Comparison of ENCODE assay signal across 34 cellular contexts in genomic region chr5:1806199-1806598, GRCh38.
"Had no signal": no experiment of that assay in that cellular context is flagged by ENCODE, and none has a peak within 500 bp of the region (broad histone marks: within the 10 kb centered on the region; RNA-seq: fewer than 3 reads in every experiment).

No MANE protein-coding gene starts in this region.

- DNase-seq: activated B cell treated with CpG ODN at 0.5 μM for 24 hours; activated CD4-positive, alpha-beta memory T cell treated with anti-CD3 and anti-CD28 coated beads for 36 hours; activated CD4-positive, alpha-beta T cell treated with anti-CD3 and anti-CD28 coated beads for 48 hours; activated CD4-positive, alpha-beta T cell treated with anti-CD3 and anti-CD28 coated beads, Interleukin-2, amount 50 U/mL, for 1 hour; activated CD8-positive, alpha-beta memory T cell treated with anti-CD3 and anti-CD28 coated beads, Interleukin-2, amount 10 ng/mL, durations not matched to agents 7 days and 5 days; activated CD8-positive, alpha-beta memory T cell treated with anti-CD3 and anti-CD28 coated beads, Interleukin-2, amount 50 U/mL, for 4 hours; activated CD8-positive, alpha-beta T cell treated with anti-CD3 and anti-CD28 coated beads, Interleukin-2, amount 10 ng/mL, durations not matched to agents 7 days and 5 days; activated gamma-delta T cell; activated naive CD4-positive, alpha-beta T cell; activated naive CD4-positive, alpha-beta T cell treated with anti-CD3 and anti-CD28 coated beads, Interleukin-2, amount 10 ng/mL, durations not matched to agents 7 days and 5 days; activated naive CD8-positive, alpha-beta T cell treated with anti-CD3 and anti-CD28 coated beads, Interleukin-2, amount 10 ng/mL, durations not matched to agents 7 days and 5 days; activated T-cell treated with anti-CD3 and anti-CD28 coated beads, Interleukin-2, amount 50 U/mL, for 24 hours; central memory CD4-positive, alpha-beta T cell; cerebellar nuclear complex; effector memory CD4-positive, alpha-beta T cell; endodermal cell; foreskin fibroblast; T-helper 1 cell; T-helper 17 cell; T1000; WERI-Rb-1 had no signal

- FAIRE-seq: frontal cortex had no signal

- H3K4me3 Mint-ChIP-seq: activated B cell treated with CpG ODN at 0.5 μM for 24 hours; activated CD4-positive, alpha-beta memory T cell treated with anti-CD3 and anti-CD28 coated beads for 36 hours; activated CD8-positive, alpha-beta memory T cell treated with anti-CD3 and anti-CD28 coated beads, Interleukin-2, amount 10 ng/mL, durations not matched to agents 7 days and 5 days; activated CD8-positive, alpha-beta T cell treated with anti-CD3 and anti-CD28 coated beads, Interleukin-2, amount 10 ng/mL, durations not matched to agents 7 days and 5 days; activated naive CD4-positive, alpha-beta T cell treated with anti-CD3 and anti-CD28 coated beads, Interleukin-2, amount 10 ng/mL, durations not matched to agents 7 days and 5 days; activated naive CD8-positive, alpha-beta T cell treated with anti-CD3 and anti-CD28 coated beads, Interleukin-2, amount 10 ng/mL, durations not matched to agents 7 days and 5 days; activated T-cell treated with anti-CD3 and anti-CD28 coated beads, Interleukin-2, amount 50 U/mL, for 24 hours; activated T-helper 17 cell treated with anti-CD3 and anti-CD28 coated beads, Interleukin-2, amount 50 U/mL, for 72 hours; brain; dendritic cell treated with granulocyte-macrophage colony-stimulating factor and Interleukin-4, amounts not matched to agents 40 ng/mL and 50 ng/mL, for 4 days; endodermal cell; T-helper 17 cell; T-helper 2 cell treated with Interferon-gamma antibody and Interleukin-4, amounts not matched to agents 5 μg/mL and 100 μg/mL, for 36 hours had no signal

- H3K9me3 Mint-ChIP-seq: activated B cell treated with CpG ODN at 0.5 μM for 24 hours; activated CD4-positive, alpha-beta memory T cell treated with anti-CD3 and anti-CD28 coated beads for 36 hours; activated naive CD4-positive, alpha-beta T cell treated with anti-CD3 and anti-CD28 coated beads, Interleukin-2, amount 10 ng/mL, durations not matched to agents 7 days and 5 days; activated naive CD4-positive, alpha-beta T cell treated with anti-CD3 and anti-CD28 coated beads, Interleukin-2, amount 50 U/mL, for 72 hours; activated naive CD8-positive, alpha-beta T cell treated with anti-CD3 and anti-CD28 coated beads, Interleukin-2, amount 10 ng/mL, durations not matched to agents 7 days and 5 days; activated T-cell treated with anti-CD3 and anti-CD28 coated beads, Interleukin-2, amount 50 U/mL, for 24 hours; activated T-helper 17 cell treated with anti-CD3 and anti-CD28 coated beads, Interleukin-2, amount 50 U/mL, for 72 hours; dendritic cell treated with granulocyte-macrophage colony-stimulating factor and Interleukin-4, amounts not matched to agents 40 ng/mL and 50 ng/mL, for 4 days; endodermal cell; T-helper 2 cell treated with Interferon-gamma antibody and Interleukin-4, amounts not matched to agents 5 μg/mL and 100 μg/mL, for 36 hours had no signal

- H3K27me3 Mint-ChIP-seq: activated B cell treated with CpG ODN at 0.5 μM for 24 hours; activated CD4-positive, alpha-beta memory T cell treated with anti-CD3 and anti-CD28 coated beads for 36 hours; activated CD8-positive, alpha-beta memory T cell treated with anti-CD3 and anti-CD28 coated beads, Interleukin-2, amount 10 ng/mL, durations not matched to agents 7 days and 5 days; activated naive CD4-positive, alpha-beta T cell treated with anti-CD3 and anti-CD28 coated beads, Interleukin-2, amount 10 ng/mL, durations not matched to agents 7 days and 5 days; activated naive CD8-positive, alpha-beta T cell treated with anti-CD3 and anti-CD28 coated beads, Interleukin-2, amount 10 ng/mL, durations not matched to agents 7 days and 5 days; activated T-cell treated with anti-CD3 and anti-CD28 coated beads, Interleukin-2, amount 50 U/mL, for 24 hours; activated T-helper 17 cell treated with anti-CD3 and anti-CD28 coated beads, Interleukin-2, amount 50 U/mL, for 72 hours; dendritic cell treated with granulocyte-macrophage colony-stimulating factor and Interleukin-4, amounts not matched to agents 40 ng/mL and 50 ng/mL, for 4 days; T-helper 17 cell had no signal

- H3K27me3 ChIP-seq: ascending aorta, breast epithelium, cardiac muscle cell, dorsolateral prefrontal cortex had no signal

- H3K4me1 ChIP-seq: breast epithelium had no signal

- H3K27ac Mint-ChIP-seq: activated B cell treated with CpG ODN at 0.5 μM for 24 hours; activated CD4-positive, alpha-beta memory T cell treated with anti-CD3 and anti-CD28 coated beads for 36 hours; activated CD8-positive, alpha-beta memory T cell treated with anti-CD3 and anti-CD28 coated beads, Interleukin-2, amount 10 ng/mL, durations not matched to agents 7 days and 5 days; activated CD8-positive, alpha-beta T cell treated with anti-CD3 and anti-CD28 coated beads, Interleukin-2, amount 10 ng/mL, durations not matched to agents 7 days and 5 days; activated naive CD4-positive, alpha-beta T cell treated with anti-CD3 and anti-CD28 coated beads, Interleukin-2, amount 10 ng/mL, durations not matched to agents 7 days and 5 days; activated naive CD8-positive, alpha-beta T cell treated with anti-CD3 and anti-CD28 coated beads, Interleukin-2, amount 10 ng/mL, durations not matched to agents 7 days and 5 days; activated T-cell treated with anti-CD3 and anti-CD28 coated beads, Interleukin-2, amount 50 U/mL, for 24 hours; dendritic cell treated with granulocyte-macrophage colony-stimulating factor and Interleukin-4, amounts not matched to agents 40 ng/mL and 50 ng/mL, for 4 days; endodermal cell; T-helper 17 cell; T-helper 2 cell treated with Interferon-gamma antibody and Interleukin-4, amounts not matched to agents 5 μg/mL and 100 μg/mL, for 36 hours had no signal

- H3K36me3 ChIP-seq: breast epithelium had no signal

- ATAC-seq: activated CD4-positive, CD25-positive, alpha-beta regulatory T cell treated with anti-CD3 and anti-CD28 coated beads, Interleukin-2, amount 50 U/mL, for 24 hours; activated naive CD4-positive, alpha-beta T cell treated with anti-CD3 and anti-CD28 coated beads, Interleukin-2, amount 50 U/mL, for 72 hours; activated T-helper 17 cell treated with anti-CD3 and anti-CD28 coated beads, Interleukin-2, amount 50 U/mL, for 72 hours; esophagus mucosa; T-helper 17 cell had no signal

- H3K27ac ChIP-seq: ascending aorta, breast epithelium, cardiac muscle cell, coronary artery, dorsolateral prefrontal cortex, WERI-Rb-1 had no signal

- H3K4me3 ChIP-seq: ascending aorta, breast epithelium, cardiac muscle cell, coronary artery, dorsolateral prefrontal cortex had no signal

- H3K9me3 ChIP-seq: ascending aorta, breast epithelium had no signal
